22 cellular contexts compared by ENCODE assay signal in the genomic region with DNA sequence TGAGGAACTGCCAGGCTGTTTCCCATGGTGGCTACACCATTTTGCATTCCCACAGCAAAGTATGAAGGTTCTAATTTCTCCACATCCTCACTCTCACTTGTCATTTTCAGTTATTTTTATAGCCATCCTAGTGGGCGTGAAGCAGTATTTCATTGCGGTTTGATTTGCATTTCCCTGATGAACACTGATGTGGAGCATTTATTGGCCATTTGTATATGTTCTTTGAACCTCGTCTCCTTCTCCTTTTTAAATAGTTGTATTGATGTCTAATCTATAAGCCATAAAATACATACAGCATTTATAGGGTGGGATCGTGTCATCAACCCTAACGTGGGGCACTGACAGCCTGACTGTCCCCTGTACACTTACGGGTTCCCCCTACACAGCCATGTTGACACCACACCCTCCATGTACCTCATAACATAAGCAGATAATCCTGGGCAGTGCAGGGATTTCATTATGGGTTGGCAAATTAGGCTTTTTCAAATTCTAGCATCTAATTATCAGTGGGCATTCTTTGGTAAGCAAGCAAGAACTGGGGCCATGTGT.
"Had no signal": no experiment of that assay in that cellular context is flagged by ENCODE, and none has a peak within 500 bp of the region (broad histone marks: within the 10 kb centered on the region; RNA-seq: fewer than 3 reads in every experiment).

No MANE protein-coding gene starts in this region.

- H3K27ac ChIP-seq: esophagus squamous epithelium, hepatocyte, parathyroid adenoma, prostate gland, right lobe of liver, tibial artery, upper lobe of left lung, uterus had no signal

- H3K4me3 ChIP-seq: esophagus squamous epithelium, hepatocyte, lung, prostate gland, right lobe of liver, tibial artery, upper lobe of left lung, uterus had no signal

- H3K4me1 ChIP-seq: esophagus squamous epithelium, parathyroid adenoma, prostate gland, right lobe of liver, tibial artery, upper lobe of left lung, uterus had no signal

- H3K9me3 Mint-ChIP-seq: dendritic cell treated with granulocyte-macrophage colony-stimulating factor and Interleukin-4, amounts not matched to agents 40 ng/mL and 50 ng/mL, for 4 days; naive thymus-derived CD4-positive, alpha-beta T cell; nephron progenitor cell; stimulated activated effector memory CD8-positive, alpha-beta T cell treated with anti-CD3 and anti-CD28 coated beads, Interleukin-12 subunit alpha, Interleukin-12 subunit beta, amount 100 ng/mL, for 72 hours; stimulated activated naive CD8-positive, alpha-beta T cell treated with anti-CD3 and anti-CD28 coated beads, Interleukin-15, Interleukin-2, amounts not matched to agents 100 ng/mL and 50 ng/mL, for 24 hours had no signal

- H3K36me3 ChIP-seq: esophagus squamous epithelium, prostate gland, right lobe of liver, tibial artery, upper lobe of left lung, uterus had no signal

- H3K4me3 Mint-ChIP-seq: dendritic cell treated with granulocyte-macrophage colony-stimulating factor and Interleukin-4, amounts not matched to agents 40 ng/mL and 50 ng/mL, for 4 days; naive thymus-derived CD4-positive, alpha-beta T cell; nephron progenitor cell; stimulated activated effector memory CD8-positive, alpha-beta T cell treated with anti-CD3 and anti-CD28 coated beads, Interleukin-12 subunit alpha, Interleukin-12 subunit beta, amount 100 ng/mL, for 72 hours; stimulated activated naive CD8-positive, alpha-beta T cell treated with anti-CD3 and anti-CD28 coated beads, Interleukin-15, Interleukin-2, amounts not matched to agents 100 ng/mL and 50 ng/mL, for 24 hours had no signal

- H3K9me3 ChIP-seq: esophagus squamous epithelium, prostate gland, right lobe of liver, tibial artery, upper lobe of left lung, uterus had no signal

- H2AFZ ChIP-seq: hepatocyte, parathyroid adenoma had no signal

- H3K27me3 Mint-ChIP-seq: stimulated activated naive CD8-positive, alpha-beta T cell treated with anti-CD3 and anti-CD28 coated beads, Interleukin-15, Interleukin-2, amounts not matched to agents 100 ng/mL and 50 ng/mL, for 24 hours had no signal

- DNase-seq: esophagus squamous epithelium; foreskin fibroblast; head of caudate nucleus; kidney; left cardiac atrium; left ventricle myocardium superior; mesendoderm; naive thymus-derived CD4-positive, alpha-beta T cell; nephron progenitor cell; right lobe of liver; stimulated activated CD4-positive, alpha-beta T cell treated with anti-CD3 and anti-CD28 coated beads, Interleukin-4, amount 100 ng/mL, for 1 hour; stimulated activated CD8-positive, alpha-beta memory T cell treated with anti-CD3 and anti-CD28 coated beads, Interleukin-4, amount 100 ng/mL, for 48 hours; tibial artery; upper lobe of left lung; uterus had no signal

- H3K9ac ChIP-seq: parathyroid adenoma had no signal

- H3K27ac Mint-ChIP-seq: dendritic cell treated with granulocyte-macrophage colony-stimulating factor and Interleukin-4, amounts not matched to agents 40 ng/mL and 50 ng/mL, for 4 days; naive thymus-derived CD4-positive, alpha-beta T cell; nephron progenitor cell; stimulated activated effector memory CD8-positive, alpha-beta T cell treated with anti-CD3 and anti-CD28 coated beads, Interleukin-12 subunit alpha, Interleukin-12 subunit beta, amount 100 ng/mL, for 72 hours; stimulated activated naive CD8-positive, alpha-beta T cell treated with anti-CD3 and anti-CD28 coated beads, Interleukin-15, Interleukin-2, amounts not matched to agents 100 ng/mL and 50 ng/mL, for 24 hours had no signal

- FAIRE-seq: kidney had no signal

- H3K79me2 ChIP-seq: hepatocyte, parathyroid adenoma had no signal

- H3K4me2 ChIP-seq: hepatocyte had no signal

- ATAC-seq: left cardiac atrium; left ventricle myocardium superior; naive thymus-derived CD4-positive, alpha-beta T cell; right lobe of liver; stimulated activated effector memory CD8-positive, alpha-beta T cell treated with anti-CD3 and anti-CD28 coated beads, Interleukin-12 subunit alpha, Interleukin-12 subunit beta, amount 100 ng/mL, for 72 hours had no signal

- H3K4me1 Mint-ChIP-seq: naive thymus-derived CD4-positive, alpha-beta T cell; stimulated activated effector memory CD8-positive, alpha-beta T cell treated with anti-CD3 and anti-CD28 coated beads, Interleukin-12 subunit alpha, Interleukin-12 subunit beta, amount 100 ng/mL, for 72 hours had no signal

- H3K27me3 ChIP-seq: right lobe of liver, upper lobe of left lung, uterus had no signal

- H3K36me3 Mint-ChIP-seq: naive thymus-derived CD4-positive, alpha-beta T cell; stimulated activated effector memory CD8-positive, alpha-beta T cell treated with anti-CD3 and anti-CD28 coated beads, Interleukin-12 subunit alpha, Interleukin-12 subunit beta, amount 100 ng/mL, for 72 hours had no signal
